3 cellular contexts compared by ENCODE assay signal in the genomic region with DNA sequence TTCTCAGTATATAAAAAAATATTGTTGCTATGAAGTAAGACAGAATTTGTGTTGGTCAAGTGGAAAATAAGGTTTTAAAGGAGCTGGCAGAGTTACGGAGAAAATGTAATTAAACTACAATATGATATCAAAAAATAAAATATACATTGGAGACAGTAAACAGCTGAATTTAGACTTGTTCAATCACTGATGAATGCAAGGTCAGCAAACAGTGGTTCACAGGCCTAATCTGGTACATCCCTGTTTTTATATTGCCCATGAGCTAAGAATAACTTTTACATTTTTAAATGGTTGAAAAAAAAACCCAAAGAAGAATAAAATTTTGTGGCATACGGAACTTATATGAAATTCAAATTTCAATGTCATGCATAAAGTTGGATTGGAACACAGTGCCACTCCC.
TF ChIP-seq lines count a peak whose summit lies in the region.

No MANE protein-coding gene starts in this region.

TF ChIP-seq in HepG2, 621 proteins besides CTCF, POLR2A, EP300 and RAD21:
- TF ChIP-seq ZFP37 (CRISPR knock-in tag; IDR thresholded peaks at IDR 0.05; ENCODE audit: borderline replicate concordance) = no peak
- peak; percentile 43 to 76; a peak in 3 of 4 replicates for TF ChIP-seq MAFK (conservative IDR thresholded peaks at IDR 0.05 in 1 of 2, IDR thresholded peaks at IDR 0.05 in 1 of 2; ENCODE audit: low read length in 2 of 2)
- TF ChIP-seq MAFF (IDR thresholded peaks at IDR 0.05; ENCODE audit: low read depth, low read length) = peak; percentile 72; the same call in 1 of the 2 replicates

TF ChIP-seq in IMR-90, 13 proteins besides CTCF, POLR2A, EP300 and RAD21:
- TF ChIP-seq MAFK (IDR thresholded peaks at IDR 0.05; ENCODE audit: low read depth, low read length) (peak; percentile 48; the same call in 1 of the 2 replicates), FOS (IDR thresholded peaks at IDR 0.05; ENCODE audit: low read depth, low read length) (no peak)

TF ChIP-seq in K562, 482 proteins besides CTCF, POLR2A, EP300 and RAD21:
- TF ChIP-seq RUNX1 (IDR thresholded peaks at IDR 0.05; ENCODE audit: low read depth) (no peak), ZNF316 (IDR thresholded peaks at IDR 0.05) (peak; percentile 27; the same call in 1 of the 2 replicates)
